Comparison of ENCODE assay signal across 15 cellular contexts in genomic region chr15:58064119-58065010, GRCh38. TPM values are rescaled to one million over a fixed set of nuclear protein-coding genes. Genes with fewer than 3 reads are reported as not detected.
DNase-seq lines count a peak whose midpoint lies in the region; ATAC-seq, FAIRE-seq and TF ChIP-seq lines count a peak whose summit lies in the region.
"Had no signal": no experiment of that assay in that cellular context is flagged by ENCODE, and none has a peak within 500 bp of the region (broad histone marks: within the 10 kb centered on the region; RNA-seq: fewer than 3 reads in every experiment).

No MANE protein-coding gene starts in this region.

- no peak for TF ChIP-seq RAD21 in H1 (IDR thresholded peaks at IDR 0.05 in 1 of 2, conservative IDR thresholded peaks at IDR 0.05 in 1 of 2; ENCODE audit: low read depth in 2 of 2, low read length in 2 of 2)

- H3K4me3 Mint-ChIP-seq in T-helper 17 cell: no peak overlapping the region
- H3K4me3 Mint-ChIP-seq: stimulated activated memory B cell treated with anti-CD40 and anti-IgM and Interleukin-4, amounts not matched to agents 10 μg/mL and 1 μg/mL and 100 μg/mL, for 72 hours had no signal

- H3K79me1 ChIP-seq in H1 (ENCODE audit: low read depth, low read length): no peaks in the 10 kb centered on the region

- H3K27ac ChIP-seq in right atrium auricular region (peak overlapping the region; percentile 57 to 83), H1 (ENCODE audit: low read depth, low read length) (no peak overlapping the region), lung (ENCODE audit: low read depth in 1 of 2, low read length in 1 of 2) (no peak overlapping the region), uterus (peak overlapping the region; percentile 92 to 96)

- H3K9ac ChIP-seq in H1 (replicated peaks in 1 of 4; ENCODE audit: extremely low read depth in 1 of 4, low read depth in 3 of 4, low read length in 3 of 4): no peak overlapping the region

- CTCF ChIA-PET in H1 (lab: Charles Lee; ENCODE audit: partially characterized antibody): interaction anchor here (0.8 to 1.6 kb wide), 5 partner anchors 111 to 504 kb away, joined by 3 to 5 read pairs (median 3); no protein-coding TSS in a partner anchor

- H4K5ac ChIP-seq in H1 (ENCODE audit: insufficient read length, low read depth, low read length): no peak overlapping the region

- TF ChIP-seq POLR2A in H1 (IDR thresholded peaks at IDR 0.05; ENCODE audit: control extremely low read depth in 1 of 2, low read depth in 2 of 2, low read length in 2 of 2) (no peak), uterus (IDR thresholded peaks at IDR 0.05) (no peak)

- H3K4me2 ChIP-seq in H1 (ENCODE audit: insufficient read depth in 1 of 2, low read depth in 2 of 2, low read length in 2 of 2): peak overlapping the region; percentile 46 to 93

- TF ChIP-seq CTCF in right atrium auricular region (IDR thresholded peaks at IDR 0.05) (no peak), H1 (IDR thresholded peaks at IDR 0.05; ENCODE audit: control extremely low read depth in 1 of 3, insufficient read depth in 1 of 3, low read depth in 1 of 3, low read length in 3 of 3) (no peak), lung (IDR thresholded peaks at IDR 0.05; ENCODE audit: control extremely low read depth, extremely low read depth) (no peak), uterus (IDR thresholded peaks at IDR 0.05) (no peak), mucosa of descending colon (IDR thresholded peaks at IDR 0.05) (no peak)

- POLR2A ChIA-PET in H1 (lab: Charles Lee; ENCODE audit: partially characterized antibody): no interaction called here

- no peak overlapping the region for H2BK15ac ChIP-seq in H1 (ENCODE audit: low read length)

- no peak for ATAC-seq in left ventricle myocardium superior
- ATAC-seq in lung (ENCODE audit: insufficient read depth, low FRiP score): no peak
- no peak for ATAC-seq in T-helper 17 cell
- ATAC-seq in mucosa of descending colon: no peak
- ATAC-seq: HepG2; stimulated activated memory B cell treated with anti-CD40 and anti-IgM and Interleukin-4, amounts not matched to agents 10 μg/mL and 1 μg/mL and 100 μg/mL, for 72 hours had no signal

- H2BK5ac ChIP-seq in H1 (ENCODE audit: low read depth, low read length): no peak overlapping the region

- H2AFZ ChIP-seq in H1 (ENCODE audit: low read length): no peak overlapping the region

- H3K18ac ChIP-seq in H1 (ENCODE audit: extremely low read depth, low read length): no peak overlapping the region

- no peak overlapping the region for H4K8ac ChIP-seq in H1 (ENCODE audit: extremely low read depth, insufficient read depth, low read length)

- no peak overlapping the region for H2AK5ac ChIP-seq in H1 (ENCODE audit: low read depth, low read length)

- H3K23ac ChIP-seq in H1 (ENCODE audit: insufficient read length): no peak overlapping the region

- peaks cover 7 to 12% of the 10 kb centered on the region in 2 donors for H3K27me3 ChIP-seq in right atrium auricular region
- H3K27me3 ChIP-seq in H1 (replicated peaks in 1 of 4; ENCODE audit: control insufficient read depth in 3 of 4, extremely low read depth in 1 of 4, insufficient read depth in 3 of 4, low read length in 3 of 4): peaks cover 31 to 72% (median 52%) of the 10 kb centered on the region in 4 experiments
- H3K27me3 ChIP-seq in lung (ENCODE audit: control insufficient read depth, insufficient read depth): no peaks in the 10 kb centered on the region
- no peaks in the 10 kb centered on the region for H3K27me3 ChIP-seq in uterus

- H3K9me3 ChIP-seq in right atrium auricular region (no peaks in the 10 kb centered on the region), H1 (ENCODE audit: insufficient read depth in 2 of 2, low read depth in 1 of 2, low read length in 1 of 2) (no peaks in the 10 kb centered on the region), lung (ENCODE audit: control insufficient read depth in 2 of 2, insufficient read depth in 1 of 2, low read length in 1 of 2) (peaks cover 0 to 8% of the 10 kb centered on the region in 2 donors), uterus (no peaks in the 10 kb centered on the region), T-helper 17 cell (ENCODE audit: control insufficient read depth, low read length, poor library complexity, severe bottlenecking) (no peaks in the 10 kb centered on the region), mucosa of descending colon (no peaks in the 10 kb centered on the region)

- no peak for TF ChIP-seq EP300 in H1 (IDR thresholded peaks at IDR 0.05; ENCODE audit: borderline replicate concordance in 1 of 2, low read depth in 2 of 2, low read length in 2 of 2)

- no peak overlapping the region for H4K91ac ChIP-seq in H1 (replicated peaks; ENCODE audit: insufficient read length, low read length)

- no peak overlapping the region for H3K4ac ChIP-seq in H1 (replicated peaks; ENCODE audit: insufficient read length, low read depth, low read length)

- FAIRE-seq in H1 (lab: Jason Lieb, UNC): peak; percentile 62
- FAIRE-seq: frontal cortex, HepG2 had no signal

- H3K27me3 Mint-ChIP-seq in T-helper 17 cell: peaks cover 71% of the 10 kb centered on the region

- H3K4me1 ChIP-seq in right atrium auricular region (peaks cover 0 to 19% of the 10 kb centered on the region in 2 donors), H1 (replicated peaks in 1 of 4; ENCODE audit: control insufficient read depth in 3 of 4, insufficient read depth in 4 of 4, low read length in 3 of 4) (peaks cover 0 to 3% (median under 1%) of the 10 kb centered on the region in 4 experiments; a peak in 3 of 7 replicates), lung (ENCODE audit: control insufficient read depth in 2 of 2, insufficient read depth in 2 of 2, low read length in 2 of 2) (peaks cover 0 to 9% of the 10 kb centered on the region in 2 donors), uterus (peaks cover 0 to 3% of the 10 kb centered on the region in 2 donors), mucosa of descending colon (ENCODE audit: low read depth) (peaks cover 15% of the 10 kb centered on the region)

- H3K23me2 ChIP-seq in H1 (ENCODE audit: low read depth, low read length): peaks cover 10% of the 10 kb centered on the region; the same call in 1 of the 2 replicates

- H4K20me1 ChIP-seq in H1 (replicated peaks in 1 of 2; ENCODE audit: control insufficient read depth in 1 of 2, insufficient read depth in 2 of 2, low read length in 2 of 2): peaks cover 0 to 1% of the 10 kb centered on the region in 2 experiments

- H2BK120ac ChIP-seq in H1 (replicated peaks; ENCODE audit: low read depth, low read length): no peak overlapping the region

- 39% methylated on average over 23 of the region's 23 CpGs; no CpG with 5 or more reads in 1 of the 2 experiments for WGBS in H1 (ENCODE audit: extremely low coverage in 1 of 2, insufficient coverage in 1 of 2, insufficient read length in 1 of 2, insufficient replicate concordance in 2 of 2, low coverage in 1 of 2, low lambda C conversion rate in 2 of 2, missing lambda C conversion rate in 1 of 2), 2 experiments
- WGBS in lung, 2 donors: 19 to 22% methylated on average over 23 of the region's 23 CpGs

- peak overlapping the region; percentile 42 to 65 for H3K4me3 ChIP-seq in right atrium auricular region
- peak overlapping the region in 1 of 4 experiments; percentile 73; a peak in 2 of 8 replicates for H3K4me3 ChIP-seq in H1 (ENCODE audit: extremely low read depth in 1 of 4, insufficient read depth in 2 of 4, low read depth in 3 of 4, low read length in 4 of 4)
- H3K4me3 ChIP-seq in lung: peak overlapping the region; percentile 31
- peak overlapping the region; percentile 53 to 60 for H3K4me3 ChIP-seq in uterus
- H3K4me3 ChIP-seq in mucosa of descending colon: no peak overlapping the region

- peaks cover 5% of the 10 kb centered on the region for H3K4me1 Mint-ChIP-seq in T-helper 17 cell

- DNase-seq in right atrium auricular region (ENCODE audit: low spot score): no peak
- DNase-seq in left ventricle myocardium superior: no peak
- DNase-seq in H1 (ENCODE audit: low read depth in 1 of 2, low spot score in 2 of 2): no peak
- no peak for DNase-seq in lung (ENCODE audit: low spot score)
- no peak for DNase-seq in uterus
- no peak for DNase-seq in amygdala (lab: John Stamatoyannopoulos, UW)
- DNase-seq in T-helper 17 cell: no peak
- no peak for DNase-seq in mucosa of descending colon
- DNase-seq: dorsolateral prefrontal cortex, NCI-H524 treated with DMSO at 0.1 percent for 48 hours had no signal

- no peak overlapping the region for H3K14ac ChIP-seq in H1 (ENCODE audit: insufficient read length)

- no peak overlapping the region for H3K56ac ChIP-seq in H1 (replicated peaks; ENCODE audit: insufficient read length, low read depth, low read length)

- no peak overlapping the region for H3K27ac Mint-ChIP-seq in T-helper 17 cell
- H3K27ac Mint-ChIP-seq: memory B cell; stimulated activated memory B cell treated with anti-CD40 and anti-IgM and Interleukin-4, amounts not matched to agents 10 μg/mL and 1 μg/mL and 100 μg/mL, for 72 hours had no signal

- H3K36me3 ChIP-seq in right atrium auricular region: no peaks in the 10 kb centered on the region
- H3K36me3 ChIP-seq in H1 (ENCODE audit: control insufficient read depth in 2 of 4, insufficient read depth in 4 of 4, low read length in 3 of 4): no peaks in the 10 kb centered on the region
- no peaks in the 10 kb centered on the region for H3K36me3 ChIP-seq in lung (ENCODE audit: control insufficient read depth in 2 of 2, insufficient read depth in 2 of 2, low read length in 2 of 2)
- H3K36me3 ChIP-seq in uterus: no peaks in the 10 kb centered on the region
- H3K36me3 ChIP-seq in mucosa of descending colon (ENCODE audit: low read depth): peaks cover 3% of the 10 kb centered on the region

- H2BK12ac ChIP-seq in H1 (ENCODE audit: low read depth, low read length): no peak overlapping the region

- H2BK20ac ChIP-seq in H1 (ENCODE audit: low read length): no peak overlapping the region

- peaks cover 3% of the 10 kb centered on the region for H3K36me3 Mint-ChIP-seq in T-helper 17 cell (ENCODE audit: low read depth)
- H3K36me3 Mint-ChIP-seq: memory B cell; stimulated activated memory B cell treated with anti-CD40 and anti-IgM and Interleukin-4, amounts not matched to agents 10 μg/mL and 1 μg/mL and 100 μg/mL, for 72 hours had no signal

- intact Hi-C loops in left ventricle myocardium superior (cut with micrococcal nuclease) (loop anchor here (5.0 kb wide), 1 partner anchor 197 kb away; no protein-coding TSS in a partner anchor), uterus (cut with DNase I; ENCODE audit: low total_unique reads) (loop anchor here (10.0 kb wide), 2 partner anchors 320 to 400 kb away; no protein-coding TSS in a partner anchor), mucosa of descending colon (cut with DNase I, micrococcal nuclease) (loop anchor here (5.0 kb wide), 2 partner anchors 197 to 202 kb away; no protein-coding TSS in a partner anchor)

- H3K79me2 ChIP-seq in H1 (ENCODE audit: control insufficient read depth in 1 of 2, insufficient read depth in 2 of 2, low read length in 2 of 2): no peaks in the 10 kb centered on the region

RNA-seq across cellular contexts. Expression of gene ALDH1A2, which starts 1.1 kb away (rescaled TPM):
- 10 to 100 TPM; 38.7 to 47.8 TPM for total RNA-seq in right atrium auricular region
- total RNA-seq in left ventricle myocardium superior: 10.4 TPM
- total RNA-seq in H1 (2021; fragmentation: NEBNext Ultra II Directional; extraction: Animal tissue kit (Norgen Biotek cat#: 25700)): 0.24 and 0.31 TPM in 2 replicates
- 0.06 and 0.13 TPM in 2 replicates for polyA plus RNA-seq in H1 (2011; rRNA removed)
- polyA plus RNA-seq in H1 (2011; cell fraction: cytosol; rRNA removed): 0.22 TPM
- 0.41 TPM for polyA plus RNA-seq in H1 (2011; cell fraction: nucleus; rRNA removed)
- 0.13 to 1.5 TPM (median 0.56 TPM) in 4 replicates for polyA plus RNA-seq in H1 (2012, experiment 1 of 2)
- polyA plus RNA-seq in H1 (2012, experiment 2 of 2): 0.12 TPM
- 0.10 TPM for polyA plus RNA-seq in H1 (2013, experiment 1 of 2)
- polyA plus RNA-seq in H1 (2013, experiment 2 of 2): 0.20 TPM
- polyA minus RNA-seq in H1 (2011; rRNA and poly(A)+ RNA removed): 0.22 and 0.37 TPM in 2 replicates
- polyA minus RNA-seq in H1 (2011; cell fraction: cytosol; rRNA and poly(A)+ RNA removed): not detected
- polyA minus RNA-seq in H1 (2011; cell fraction: nucleus; rRNA and poly(A)+ RNA removed): 1.3 TPM
- total RNA-seq in lung: 10 to 100 TPM; 15.3 to 28.4 TPM
- 1 to 10 TPM; 3.6 to 3.7 TPM for polyA plus RNA-seq in lung
- 100 to 1,000 TPM in 2 of 4 donors, 10 to 100 TPM in 2; 47.9 to 128 (median 109) TPM for total RNA-seq in uterus
- under 1 TPM in 1 of 2 donors, not detected in 1; 0.47 TPM for total RNA-seq in T-helper 17 cell
- total RNA-seq in mucosa of descending colon: 1 to 10 TPM in 2 of 3 donors, under 1 TPM in 1; 0.55 to 8.6 (median 4.3) TPM
- total RNA-seq: G401 had no signal

Comparison
In these comparisons a context has a peak if more than half of its experiments do, and no peak if none do; other contexts are left out.
1. H3K27ac ChIP-seq: peak in right atrium auricular region (2 of 2) and uterus (2 of 2); none in H1 (single experiment) and lung (0 of 2).